Comparison of ENCODE assay signal across 1 cellular context in genomic region chr1:201648066-201648910, GRCh38.
TF ChIP-seq lines count a peak whose summit lies in the region.

No MANE protein-coding gene starts in this region.

TF ChIP-seq in HEK293, 187 proteins besides CTCF, POLR2A, EP300 and RAD21 (continued from another document and continues in another):
- TF ChIP-seq ZBTB11 (tag by site-specific recombination; conservative IDR thresholded peaks at IDR 0.05; ENCODE audit: low read depth) (no peak; the same call in 1 of the 2 replicates), KLF7 (tag by site-specific recombination; IDR thresholded peaks at IDR 0.05; ENCODE audit: borderline replicate concordance) (no peak), BCL11A (tag by site-specific recombination; IDR thresholded peaks at IDR 0.05; ENCODE audit: low read depth) (no peak), ZNF660 (tag by site-specific recombination; IDR thresholded peaks at IDR 0.05) (no peak), ZNF837 (tag by site-specific recombination; IDR thresholded peaks at IDR 0.05) (no peak), KLF9 (tag by site-specific recombination; IDR thresholded peaks at IDR 0.05; ENCODE audit: low read depth) (peak; percentile 85), GLIS2 (tag by site-specific recombination; IDR thresholded peaks at IDR 0.05) (peak; percentile 50; the same call in 1 of the 2 replicates), ZNF292 (tag by site-specific recombination; IDR thresholded peaks at IDR 0.05; ENCODE audit: borderline replicate concordance, low read depth) (no peak), ZIC2 (tag by site-specific recombination; IDR thresholded peaks at IDR 0.05) (0 out of 2 replicates have a peak, but pooled peaks have one; percentile 28), ZXDB (tag by site-specific recombination; IDR thresholded peaks at IDR 0.05) (0 out of 2 replicates have a peak, but pooled peaks have one; percentile 45), TRIM28 (IDR thresholded peaks at IDR 0.05; ENCODE audit: borderline replicate concordance, low read length) (no peak), ZNF514 (tag by site-specific recombination; IDR thresholded peaks at IDR 0.05) (no peak), ZNF621 (tag by site-specific recombination; IDR thresholded peaks at IDR 0.05) (no peak), ZNF221 (tag by site-specific recombination; IDR thresholded peaks at IDR 0.05; ENCODE audit: borderline replicate concordance) (no peak), KLF16 (tag by site-specific recombination; IDR thresholded peaks at IDR 0.05) (0 out of 2 replicates have a peak, but pooled peaks have one; percentile 56), ZNF223 (tag by site-specific recombination; IDR thresholded peaks at IDR 0.05) (no peak), ZSCAN30 (tag by site-specific recombination; IDR thresholded peaks at IDR 0.05) (no peak), ZNF26 (tag by site-specific recombination; IDR thresholded peaks at IDR 0.05) (no peak), HOXD13 (CRISPR knock-in tag; IDR thresholded peaks at IDR 0.05; ENCODE audit: borderline replicate concordance) (no peak), ZBTB49 (tag by site-specific recombination; IDR thresholded peaks at IDR 0.05; ENCODE audit: low read depth) (no peak), AEBP2 (tag by site-specific recombination; IDR thresholded peaks at IDR 0.05; ENCODE audit: borderline replicate concordance) (no peak), ZNF121 (tag by site-specific recombination; IDR thresholded peaks at IDR 0.05) (no peak), ZBTB44 (tag by site-specific recombination; IDR thresholded peaks at IDR 0.05) (peak; percentile 58), GLI2 (tag by site-specific recombination; IDR thresholded peaks at IDR 0.05; ENCODE audit: borderline replicate concordance, low read depth) (no peak), ZNF398 (tag by site-specific recombination; IDR thresholded peaks at IDR 0.05) (peak; percentile 84), ZNF169 (tag by site-specific recombination; IDR thresholded peaks at IDR 0.05) (no peak), ZNF202 (tag by site-specific recombination; IDR thresholded peaks at IDR 0.05; ENCODE audit: borderline replicate concordance) (no peak), ZNF350 (tag by site-specific recombination; IDR thresholded peaks at IDR 0.05) (no peak), ZNF280C (tag by site-specific recombination; IDR thresholded peaks at IDR 0.05) (no peak), ZSCAN5A (tag by site-specific recombination; IDR thresholded peaks at IDR 0.05) (no peak), MZF1 (tag by site-specific recombination; IDR thresholded peaks at IDR 0.05; ENCODE audit: borderline replicate concordance) (0 out of 2 replicates have a peak, but pooled peaks have one; percentile 50), ZNF239 (tag by site-specific recombination; IDR thresholded peaks at IDR 0.05) (no peak), ZNF792 (tag by site-specific recombination; IDR thresholded peaks at IDR 0.05) (no peak), ATF2 (tag by site-specific recombination; IDR thresholded peaks at IDR 0.05; ENCODE audit: low read depth) (no peak), ZNF624 (tag by site-specific recombination; IDR thresholded peaks at IDR 0.05) (no peak), ZNF510 (tag by site-specific recombination; IDR thresholded peaks at IDR 0.05; ENCODE audit: insufficient replicate concordance) (no peak), PATZ1 (tag by site-specific recombination; IDR thresholded peaks at IDR 0.05) (peak; percentile 58), ZNF138 (tag by site-specific recombination; IDR thresholded peaks at IDR 0.05; ENCODE audit: borderline replicate concordance) (no peak)
